34 cellular contexts compared by ENCODE assay signal in the genomic region with DNA sequence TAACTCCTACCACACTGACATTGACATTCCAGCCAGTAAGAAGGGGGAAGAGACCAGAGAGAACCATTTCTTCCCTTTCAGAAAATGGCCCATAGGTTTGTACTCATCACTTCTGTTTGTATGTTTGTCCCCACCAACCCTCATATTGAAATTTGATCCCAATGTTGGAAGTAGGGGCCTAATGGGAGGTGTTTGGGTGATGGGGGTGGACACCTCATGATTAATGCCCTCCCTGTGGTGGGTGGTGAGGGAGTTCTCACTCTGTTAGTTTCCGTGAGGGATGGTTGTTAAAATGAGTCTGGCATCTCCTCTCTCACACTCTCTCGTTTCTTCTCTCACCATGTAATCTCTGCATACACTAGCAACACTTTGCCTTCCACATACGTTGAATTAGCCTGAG. TPM values are rescaled to one million over a fixed set of nuclear protein-coding genes. Genes with fewer than 3 reads are reported as not detected.
"Had no signal": no experiment of that assay in that cellular context is flagged by ENCODE, and none has a peak within 500 bp of the region (broad histone marks: within the 10 kb centered on the region; RNA-seq: fewer than 3 reads in every experiment).

No MANE protein-coding gene starts in this region.

- H3K9me3 ChIP-seq: body of pancreas had no signal

- H3K4me3 ChIP-seq: adrenal gland, ascending aorta, body of pancreas, breast epithelium, cardiac muscle cell had no signal

- DNase-seq: activated effector memory CD4-positive, alpha-beta T cell treated with anti-CD3 and anti-CD28 coated beads, Interleukin-2, amount 50 U/mL, for 16 hours; activated effector memory CD4-positive, alpha-beta T cell treated with Interleukin-2 at 50 U/mL for 16 hours; activated gamma-delta T cell; activated gamma-delta T cell treated with Interleukin-2 at 50 U/mL for 16 hours; activated naive CD4-positive, alpha-beta T cell; activated naive CD4-positive, alpha-beta T cell treated with anti-CD3 and anti-CD28 coated beads for 36 hours; activated naive CD4-positive, alpha-beta T cell treated with anti-CD3 and anti-CD28 coated beads, Interleukin-2, amount 10 ng/mL, durations not matched to agents 7 days and 5 days; activated naive CD4-positive, alpha-beta T cell treated with anti-CD3 and anti-CD28 coated beads, Interleukin-2, amount 50 U/mL, for 16 hours; activated naive CD4-positive, alpha-beta T cell treated with Interleukin-2 at 50 U/mL for 16 hours; activated naive CD8-positive, alpha-beta T cell treated with anti-CD3 and anti-CD28 coated beads for 36 hours; activated naive CD8-positive, alpha-beta T cell treated with anti-CD3 and anti-CD28 coated beads, Interleukin-2, amount 10 ng/mL, durations not matched to agents 7 days and 5 days; activated naive CD8-positive, alpha-beta T cell treated with anti-CD3 and anti-CD28 coated beads, Interleukin-2, amount 50 U/mL, for 24 hours; activated T-cell treated with anti-CD3 and anti-CD28 coated beads, Interleukin-2, amount 50 U/mL, for 1 hour; activated T-cell treated with anti-CD3 and anti-CD28 coated beads, Interleukin-2, amount 50 U/mL, for 24 hours; activated T-cell treated with anti-CD3 and anti-CD28 coated beads, Interleukin-2, amount 50 U/mL, for 4 hours; activated T-cell treated with anti-CD3 and anti-CD28 coated beads, Interleukin-2, amount 50 U/mL, for 48 hours; activated T-cell treated with anti-CD3 and anti-CD28 coated beads, Interleukin-2, amount 50 U/mL, for 72 hours; adrenal gland; amniotic stem cell; amygdala; anterior cingulate cortex; aorta; body of pancreas; brain microvascular endothelial cell; caudate nucleus; central memory CD4-positive, alpha-beta T cell; cerebellar nuclear complex had no signal

- H3K4me1 ChIP-seq: adrenal gland, ascending aorta, body of pancreas, breast epithelium had no signal

- H3K36me3 ChIP-seq: adrenal gland, ascending aorta, brain microvascular endothelial cell, breast epithelium, cardiac muscle cell had no signal

- H3K27ac ChIP-seq: adrenal gland, ascending aorta, body of pancreas, brain microvascular endothelial cell, breast epithelium, cardiac muscle cell had no signal

- ATAC-seq: activated naive CD4-positive, alpha-beta T cell treated with anti-CD3 and anti-CD28 coated beads, Interleukin-2, amount 50 U/mL, for 72 hours; activated naive CD8-positive, alpha-beta T cell treated with anti-CD3 and anti-CD28 coated beads, Interleukin-2, amount 50 U/mL, for 24 hours; activated T-cell treated with anti-CD3 and anti-CD28 coated beads, Interleukin-2, amount 50 U/mL, for 4 hours; activated T-cell treated with anti-CD3 and anti-CD28 coated beads, Interleukin-2, amount 50 U/mL, for 72 hours; activated T-helper 17 cell treated with anti-CD3 and anti-CD28 coated beads, Interleukin-2, amount 50 U/mL, for 72 hours; body of pancreas had no signal

- H3K27me3 ChIP-seq: adrenal gland, ascending aorta, body of pancreas, brain microvascular endothelial cell, breast epithelium, cardiac muscle cell had no signal

RNA-seq across cellular contexts. Expression of gene CADPS2, which starts 21.4 kb away (rescaled TPM):
- total RNA-seq: activated naive CD4-positive, alpha-beta T cell treated with anti-CD3 and anti-CD28 coated beads for 36 hours; activated naive CD4-positive, alpha-beta T cell treated with anti-CD3 and anti-CD28 coated beads, Interleukin-2, amount 50 U/mL, for 72 hours; activated naive CD8-positive, alpha-beta T cell treated with anti-CD3 and anti-CD28 coated beads for 36 hours; activated naive CD8-positive, alpha-beta T cell treated with anti-CD3 and anti-CD28 coated beads, Interleukin-2, amount 10 ng/mL, durations not matched to agents 7 days and 5 days; activated T-cell treated with anti-CD3 and anti-CD28 coated beads, Interleukin-2, amount 50 U/mL, for 72 hours; activated T-helper 1 cell treated with anti-CD3 and anti-CD28 coated beads, Interleukin-12 subunit alpha, Interleukin-12 subunit beta, Interleukin-2, Interleukin-4 antibody, amounts not matched to agents 30 ng/mL and 10 ng/mL and 1 ng/mL, durations not matched to agents 14 hours and 24 hours and 36 hours; activated T-helper 17 cell treated with anti-CD3 and anti-CD28 coated beads, Interleukin-2, amount 50 U/mL, for 72 hours; activated T-helper 2 cell treated with anti-CD3 and anti-CD28 coated beads, Interferon-gamma antibody, Interleukin-2, Interleukin-4, amounts not matched to agents 10 μg/mL and 5 μg/mL and 100 μg/mL, durations not matched to agents 14 hours and 24 hours and 36 hours had no signal
